In the genomic region with DNA sequence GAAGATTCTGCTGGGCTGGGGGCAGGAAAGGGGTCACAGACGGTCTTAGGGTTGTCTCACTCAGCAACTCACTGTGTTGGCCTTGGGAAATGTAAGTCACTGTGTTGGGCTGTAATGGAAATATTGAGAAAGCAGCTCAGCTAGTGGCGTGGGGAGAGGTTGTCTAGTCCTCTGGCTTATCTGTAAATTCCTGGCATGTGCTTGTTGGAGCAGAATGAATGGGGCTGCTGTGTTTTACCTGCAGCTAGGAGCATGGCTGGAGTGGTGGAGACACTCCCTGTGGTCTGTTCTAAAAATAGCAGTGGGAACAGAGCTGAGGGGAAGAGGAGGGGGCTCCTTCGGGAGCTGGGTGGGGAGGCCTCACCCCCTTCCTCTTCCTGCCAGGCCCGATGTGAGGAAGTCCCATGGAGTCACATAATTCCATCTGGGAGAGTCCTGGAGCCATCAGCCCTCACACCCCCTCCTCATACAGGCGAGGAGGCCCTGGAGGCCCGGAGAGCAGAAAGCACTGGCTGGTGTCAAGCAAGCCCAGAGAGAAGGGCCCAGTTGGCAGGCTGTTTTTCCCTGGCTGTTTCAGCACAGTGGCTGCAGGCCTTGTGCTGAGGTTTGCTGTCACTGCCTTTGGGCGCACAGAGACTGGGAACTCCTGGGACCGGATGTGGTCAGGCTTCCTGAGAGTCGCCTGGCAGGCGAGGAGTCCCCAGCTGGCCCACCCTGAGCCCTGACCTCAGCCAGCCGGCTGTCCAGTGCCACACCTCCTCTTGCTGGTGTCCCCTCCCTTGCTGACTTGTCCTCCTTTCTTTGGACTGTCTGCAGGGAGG, we compare ENCODE assay signal across 8 cellular contexts.
A peak's percentile ranks its signal among the peaks of the same experiment; 100 is the strongest.
DNase-seq lines count a peak whose midpoint lies in the region; ATAC-seq and TF ChIP-seq lines count a peak whose summit lies in the region.

No MANE protein-coding gene starts in this region.

- H3K27ac Mint-ChIP-seq in activated CD8-positive, alpha-beta T cell treated with anti-CD3 and anti-CD28 coated beads, Interleukin-2, amount 10 ng/mL, durations not matched to agents 7 days and 5 days = peak overlapping the region; percentile 69

- no peak overlapping the region for H3K4me3 ChIP-seq in fibroblast of the aortic adventitia (ENCODE audit: low read depth, low read length)

- H3K4me1 Mint-ChIP-seq in activated CD8-positive, alpha-beta T cell treated with anti-CD3 and anti-CD28 coated beads, Interleukin-2, amount 10 ng/mL, durations not matched to agents 7 days and 5 days (ENCODE audit: low read depth) = peaks cover 40% of the 10 kb centered on the region

- H3K27me3 Mint-ChIP-seq in activated CD8-positive, alpha-beta T cell treated with anti-CD3 and anti-CD28 coated beads, Interleukin-2, amount 10 ng/mL, durations not matched to agents 7 days and 5 days (ENCODE audit: low read depth) = no peaks in the 10 kb centered on the region

- no peak for TF ChIP-seq CTCF in fibroblast of the aortic adventitia (IDR thresholded peaks at IDR 0.05; ENCODE audit: insufficient read depth, low read length)

- CTCF ChIA-PET in activated CD8-positive, alpha-beta T cell treated with anti-CD3 and anti-CD28 coated beads, Interleukin-2, amount 10 ng/mL, durations not matched to agents 7 days and 5 days (lab: Charles Lee) = interaction anchor here (0.7 to 1.5 kb wide), 4 partner anchors 25 to 34 kb away, joined by 3 to 4 read pairs (median 3); no protein-coding TSS in a partner anchor

- H3K9me3 Mint-ChIP-seq in activated CD8-positive, alpha-beta T cell treated with anti-CD3 and anti-CD28 coated beads, Interleukin-2, amount 10 ng/mL, durations not matched to agents 7 days and 5 days (ENCODE audit: insufficient read depth) = no peaks in the 10 kb centered on the region

- DNase-seq in HuH-7 (ENCODE audit: low spot score) = peak; percentile 72
- DNase-seq in activated CD8-positive, alpha-beta T cell treated with anti-CD3 and anti-CD28 coated beads, Interleukin-2, amount 10 ng/mL, durations not matched to agents 7 days and 5 days = no peak
- DNase-seq in fibroblast of the aortic adventitia (ENCODE audit: low read depth) = peak; percentile 81
- DNase-seq in occipital lobe (lab: John Stamatoyannopoulos, UW) = peak; percentile 31

- no peak overlapping the region for H3K4me3 Mint-ChIP-seq in activated CD8-positive, alpha-beta T cell treated with anti-CD3 and anti-CD28 coated beads, Interleukin-2, amount 10 ng/mL, durations not matched to agents 7 days and 5 days

- peaks cover 47% of the 10 kb centered on the region for H3K36me3 Mint-ChIP-seq in activated CD8-positive, alpha-beta T cell treated with anti-CD3 and anti-CD28 coated beads, Interleukin-2, amount 10 ng/mL, durations not matched to agents 7 days and 5 days (ENCODE audit: low read depth)

- ATAC-seq in activated CD8-positive, alpha-beta T cell treated with anti-CD3 and anti-CD28 coated beads, Interleukin-2, amount 10 ng/mL, durations not matched to agents 7 days and 5 days = peak; percentile 67
- no peak for ATAC-seq in GM18520 (IDR thresholded peaks at IDR 0.05; ENCODE audit: unreplicated experiment)
- ATAC-seq in GM18519 (IDR thresholded peaks at IDR 0.05; ENCODE audit: low FRiP score, unreplicated experiment) = no peak
- no peak for ATAC-seq in GM21447 (IDR thresholded peaks at IDR 0.05; ENCODE audit: unreplicated experiment)
- ATAC-seq in HG03571 (IDR thresholded peaks at IDR 0.05; ENCODE audit: unreplicated experiment) = no peak

- POLR2A ChIA-PET in activated CD8-positive, alpha-beta T cell treated with anti-CD3 and anti-CD28 coated beads, Interleukin-2, amount 10 ng/mL, durations not matched to agents 7 days and 5 days (lab: Charles Lee) = no interaction called here
